In genomic region chr6:3227363-3228045, GRCh38 we compare ENCODE assay signal across 8 cellular contexts. TPM values are rescaled to one million over a fixed set of nuclear protein-coding genes. Genes with fewer than 3 reads are reported as not detected.
DNase-seq lines count a peak whose midpoint lies in the region; ATAC-seq, FAIRE-seq and TF ChIP-seq lines count a peak whose summit lies in the region.

TSS of gene TUBB2B (minus strand) at chr6:3227653. CDS start at chr6:3227543, 110 bp downstream.

- no peak within 1 kb of the TSS for H3K27ac Mint-ChIP-seq in stimulated activated effector memory CD8-positive, alpha-beta T cell treated with anti-CD3 and anti-CD28 coated beads, Interleukin-12 subunit alpha, Interleukin-12 subunit beta, amount 100 ng/mL, for 72 hours

- H3K4me3 ChIP-seq in GM12878 = peak within 1 kb of the TSS; percentile 59; the same call in 1 of the 2 replicates

- H3K4me1 ChIP-seq in GM12878 (ENCODE audit: control insufficient read depth, insufficient read depth, low read length) = peaks cover 39% of the 10 kb centered on the region

- H3K9ac ChIP-seq in GM12878 (ENCODE audit: control insufficient read depth, insufficient read depth, low read length) = peak within 1 kb of the TSS; percentile 27; the same call in 1 of the 2 replicates

- peak; percentile 13 for DNase-seq in stimulated activated CD4-positive, alpha-beta T cell treated with anti-CD3 and anti-CD28 coated beads, Interleukin-4, amount 100 ng/mL, for 1 hour
- no peak for DNase-seq in stimulated activated CD4-positive, alpha-beta T cell treated with anti-CD3 and anti-CD28 coated beads, Interleukin-12 subunit alpha, Interleukin-12 subunit beta, amount 100 ng/mL, for 4 hours
- DNase-seq in NCI-H2227 (lab: John Stamatoyannopoulos, UW; ENCODE audit: unreplicated experiment) (peak; percentile 99), GM12878 (ENCODE audit: low read depth, low spot score) (no peak), inferior parietal cortex (ENCODE audit: extremely low spot score) (peak; percentile 13), RKO (ENCODE audit: low spot score) (no peak)
- DNase-seq in stimulated activated effector memory CD8-positive, alpha-beta T cell treated with anti-CD3 and anti-CD28 coated beads, Interleukin-12 subunit alpha, Interleukin-12 subunit beta, amount 100 ng/mL, for 72 hours (ENCODE audit: low spot score in 2 of 2) = no peak

- no peaks in the 10 kb centered on the region for H4K20me1 ChIP-seq in GM12878 (ENCODE audit: control insufficient read depth, insufficient read depth)

- BruUV-seq in GM12878 (replicated peaks; lab: Mats Ljungman, UMichigan) = no TSS peak

- POLR2A ChIA-PET in GM12878 (lab: Charles Lee) = no interaction called here

- no peaks in the 10 kb centered on the region for H3K9me3 Mint-ChIP-seq in stimulated activated effector memory CD8-positive, alpha-beta T cell treated with anti-CD3 and anti-CD28 coated beads, Interleukin-12 subunit alpha, Interleukin-12 subunit beta, amount 100 ng/mL, for 72 hours

- TF ChIP-seq POLR2A in GM12878 (IDR thresholded peaks at IDR 0.05; ENCODE audit: low read depth, low read length) = peak; percentile 56; the same call in 1 of the 2 replicates

- H3K4me2 ChIP-seq in GM12878 (ENCODE audit: control insufficient read depth, insufficient read depth) = peak within 1 kb of the TSS; percentile 100

- no peaks in the 10 kb centered on the region for H3K9me3 ChIP-seq in GM12878 (replicated peaks; ENCODE audit: control insufficient read depth, insufficient read depth, low read length)

- H3K4me1 Mint-ChIP-seq in stimulated activated effector memory CD8-positive, alpha-beta T cell treated with anti-CD3 and anti-CD28 coated beads, Interleukin-12 subunit alpha, Interleukin-12 subunit beta, amount 100 ng/mL, for 72 hours = peaks cover 52% of the 10 kb centered on the region

- no peak within 1 kb of the TSS for H3K27ac ChIP-seq in GM12878 (ENCODE audit: control insufficient read depth, insufficient read depth)

- no peak for TF ChIP-seq CTCF in GM12878 (IDR thresholded peaks at IDR 0.05 in 2 of 3, conservative IDR thresholded peaks at IDR 0.05 in 1 of 3; ENCODE audit: control insufficient read depth in 2 of 3, extremely low read depth in 1 of 3, insufficient read depth in 1 of 3, low read depth in 3 of 3, low read length in 3 of 3)

- ATAC-seq in GM12878 = peak; percentile 48
- peak; percentile 29 for ATAC-seq in stimulated activated effector memory CD8-positive, alpha-beta T cell treated with anti-CD3 and anti-CD28 coated beads, Interleukin-12 subunit alpha, Interleukin-12 subunit beta, amount 100 ng/mL, for 72 hours
- ATAC-seq in GM21423 (IDR thresholded peaks at IDR 0.05; ENCODE audit: unreplicated experiment) = no peak

- H3K36me3 Mint-ChIP-seq in stimulated activated effector memory CD8-positive, alpha-beta T cell treated with anti-CD3 and anti-CD28 coated beads, Interleukin-12 subunit alpha, Interleukin-12 subunit beta, amount 100 ng/mL, for 72 hours = peaks cover 1% of the 10 kb centered on the region

- RAD21 ChIA-PET in GM12878 (lab: Charles Lee; ENCODE audit: unreplicated experiment) = no interaction called here

- WGBS in GM12878 (ENCODE audit: insufficient coverage, insufficient replicate concordance, low lambda C conversion rate, missing lambda C conversion rate) = 3% methylated on average over 66 of the region's 66 CpGs

- intact Hi-C loops in GM12878 (cut with micrococcal nuclease; ENCODE audit: unreplicated experiment) = no loop called here

- H3K79me2 ChIP-seq in GM12878 (ENCODE audit: control insufficient read depth, insufficient read depth, low read length) = no peaks in the 10 kb centered on the region

- peak within 1 kb of the TSS; percentile 71 for H3K4me3 Mint-ChIP-seq in stimulated activated effector memory CD8-positive, alpha-beta T cell treated with anti-CD3 and anti-CD28 coated beads, Interleukin-12 subunit alpha, Interleukin-12 subunit beta, amount 100 ng/mL, for 72 hours

- no peak for TF ChIP-seq EP300 in GM12878 (IDR thresholded peaks at IDR 0.05; ENCODE audit: borderline replicate concordance in 1 of 2, control insufficient read depth in 1 of 2, low read depth in 2 of 2, low read length in 2 of 2)

- peak within 1 kb of the TSS; percentile 72 for H2AFZ ChIP-seq in GM12878 (ENCODE audit: control insufficient read depth, low read depth, low read length)

- TF ChIP-seq RAD21 in GM12878 (IDR thresholded peaks at IDR 0.05; ENCODE audit: insufficient read depth, low read depth, low read length) = no peak

- in situ Hi-C loops in GM12878 (cut with MboI) = no loop called here

- CTCF ChIA-PET in GM12878 (lab: Yijun Ruan, JAX) = no interaction called here

- no peak for FAIRE-seq in GM12878 (lab: Jason Lieb, UNC)

- H3K27me3 ChIP-seq in GM12878 (replicated peaks in 1 of 2; ENCODE audit: control insufficient read depth in 2 of 2, insufficient read depth in 2 of 2, low read length in 1 of 2) = peaks cover 29 to 35% of the 10 kb centered on the region in 2 experiments

- SMC1A ChIA-PET in GM12878 (lab: Charles Lee; ENCODE audit: uncharacterized antibody, unreplicated experiment) = interaction anchor here (1.2 kb wide), 1 partner anchor 18 kb away, joined by 4 read pairs; no protein-coding TSS in a partner anchor

- H3K36me3 ChIP-seq in GM12878 (ENCODE audit: control insufficient read depth in 2 of 2, insufficient read depth in 2 of 2, low read length in 1 of 2) = no peaks in the 10 kb centered on the region

TF ChIP-seq in GM12878, 131 proteins besides CTCF, POLR2A, EP300 and RAD21:
- no peak for TF ChIP-seq JUND (IDR thresholded peaks at IDR 0.05; ENCODE audit: low read depth, low read length)
- no peak for TF ChIP-seq LARP7 (IDR thresholded peaks at IDR 0.05)
- TF ChIP-seq RCOR1 (conservative IDR thresholded peaks at IDR 0.05; ENCODE audit: low read depth, low read length) = no peak
- no peak for TF ChIP-seq ZNF207 (IDR thresholded peaks at IDR 0.05; ENCODE audit: borderline replicate concordance)
- TF ChIP-seq ELK1 (IDR thresholded peaks at IDR 0.05; ENCODE audit: low read depth, low read length) = no peak
- TF ChIP-seq ZNF274 (IDR thresholded peaks at IDR 0.05; ENCODE audit: insufficient read depth, insufficient read length) = no peak
- no peak for TF ChIP-seq RB1 (IDR thresholded peaks at IDR 0.05; ENCODE audit: borderline replicate concordance)
- TF ChIP-seq PML (IDR thresholded peaks at IDR 0.05; ENCODE audit: low read length) = no peak
- TF ChIP-seq HCFC1 (IDR thresholded peaks at IDR 0.05; ENCODE audit: low read length) = no peak
- TF ChIP-seq KDM1A (IDR thresholded peaks at IDR 0.05; ENCODE audit: borderline replicate concordance) = no peak
- no peak for TF ChIP-seq EGR1 (IDR thresholded peaks at IDR 0.05; ENCODE audit: borderline replicate concordance in 1 of 2, low read depth in 2 of 2, low read length in 2 of 2)
- TF ChIP-seq SKIL (IDR thresholded peaks at IDR 0.05; ENCODE audit: low read depth, poor library complexity, severe bottlenecking) = no peak
- no peak for TF ChIP-seq STAT3 (IDR thresholded peaks at IDR 0.05; ENCODE audit: low read depth, low read length)
- TF ChIP-seq RELA (IDR thresholded peaks at IDR 0.05; ENCODE audit: borderline replicate concordance, partially characterized antibody) = no peak
- no peak for TF ChIP-seq MXI1 (IDR thresholded peaks at IDR 0.05; ENCODE audit: low read depth, low read length)

RNA-seq across cellular contexts. Expression of gene TUBB2B, which starts in this region (rescaled TPM):
- 1.7 TPM in 2 replicates for total RNA-seq in GM12878 (2013; cell fraction: nucleolus; rRNA removed)
- total RNA-seq in GM12878 (2014; rRNA removed) = 45.4 and 54.7 TPM in 2 replicates
- 32.7 and 36.9 TPM in 2 replicates for total RNA-seq in GM12878 (2014; rRNA removed; fragmentation: Illumina TruSeq; extraction: Trizol)
- 55.4 and 63.2 TPM in 2 replicates for total RNA-seq in GM12878 (2021)
- 6.2 TPM for polyA plus RNA-seq in GM12878 (2011; ENCODE audit: low read depth)
- 1.7 and 3.6 TPM in 2 replicates for polyA plus RNA-seq in GM12878 (2011; rRNA removed)
- 3.4 and 5.6 TPM in 2 replicates for polyA plus RNA-seq in GM12878 (2011; cell fraction: cytosol; rRNA removed)
- polyA plus RNA-seq in GM12878 (2011; cell fraction: nucleus; rRNA removed) = 2.8 and 3.0 TPM in 2 replicates
- polyA plus RNA-seq in GM12878 (2012) = 19.4 and 30.4 TPM in 2 replicates
- polyA plus RNA-seq in GM12878 (2014; fragmentation: Illumina TruSeq; extraction: Trizol) = 14.3 and 30.9 TPM in 2 replicates
- 1 to 10 TPM; 2.6 to 5.8 TPM for polyA plus RNA-seq in GM12878 (2014; fragmentation: Nextera tagmentation; extraction: Ambion mirVana)
- polyA plus RNA-seq in GM12878 (2014; rRNA removed) = 75.2 and 81.4 TPM in 2 replicates
- 10 to 100 TPM in 1 of 2 experiments, 1 to 10 TPM in 1; 7.9 to 11.6 TPM for polyA plus RNA-seq in GM12878 (2016; fragmentation: Nextera tagmentation; extraction: Ambion mirVana)
- 2.8 and 4.0 TPM in 2 replicates for polyA minus RNA-seq in GM12878 (2011; rRNA and poly(A)+ RNA removed)
- polyA minus RNA-seq in GM12878 (2011; cell fraction: cytosol; rRNA and poly(A)+ RNA removed) = 0.67 and 1.7 TPM in 2 replicates
- polyA minus RNA-seq in GM12878 (2011; cell fraction: nucleus; rRNA and poly(A)+ RNA removed) = 0.86 and 1.1 TPM in 2 replicates

Comparison
In these comparisons a context has a peak if more than half of its experiments do, and no peak if none do; other contexts are left out.
1. DNase-seq: peak in stimulated activated CD4-positive, alpha-beta T cell treated with anti-CD3 and anti-CD28 coated beads, Interleukin-4, amount 100 ng/mL, for 1 hour (single experiment), NCI-H2227 (single experiment) and inferior parietal cortex (single experiment); none in stimulated activated CD4-positive, alpha-beta T cell treated with anti-CD3 and anti-CD28 coated beads, Interleukin-12 subunit alpha, Interleukin-12 subunit beta, amount 100 ng/mL, for 4 hours (single experiment), GM12878 (single experiment), stimulated activated effector memory CD8-positive, alpha-beta T cell treated with anti-CD3 and anti-CD28 coated beads, Interleukin-12 subunit alpha, Interleukin-12 subunit beta, amount 100 ng/mL, for 72 hours (0 of 2) and RKO (single experiment).